ENCODE assay signal across 35 cellular contexts in genomic region chr2:24717263-24717951, GRCh38.
A peak's percentile ranks its signal among the peaks of the same experiment; 100 is the strongest.
DNase-seq lines count a peak whose midpoint lies in the region; ATAC-seq, FAIRE-seq and TF ChIP-seq lines count a peak whose summit lies in the region.
"Had no signal": no experiment of that assay in that cellular context is flagged by ENCODE, and none has a peak within 500 bp of the region (broad histone marks: within the 10 kb centered on the region; RNA-seq: fewer than 3 reads in every experiment).

No MANE protein-coding gene starts in this region.

- H3K27ac ChIP-seq in HepG2 (ENCODE audit: extremely low read length, insufficient read depth, low read length) (no peak overlapping the region), liver (ENCODE audit: low read depth in 1 of 2, low read length in 2 of 2) (no peak overlapping the region), right lobe of liver (peak overlapping the region in 1 of 3 donors; percentile 59)
- H3K27ac ChIP-seq: 22Rv1; A549; BLaER1; BLaER1 treated with 17β-estradiol and CSF1 and Interleukin-3, amounts not matched to agents 10 nM and 100 nM; C4-2B had no signal

- H3K9me3 ChIP-seq in HepG2 (ENCODE audit: low read length) (no peaks in the 10 kb centered on the region), liver (ENCODE audit: control insufficient read depth in 4 of 4, low read length in 3 of 4) (no peaks in the 10 kb centered on the region), right lobe of liver (no peaks in the 10 kb centered on the region)
- H3K9me3 ChIP-seq: A549, BE2C, BLaER1, Caco-2 had no signal

- TF ChIP-seq POLR2A in HepG2 (IDR thresholded peaks at IDR 0.05; ENCODE audit: insufficient read depth in 1 of 2, low read depth in 2 of 2, low read length in 2 of 2) (no peak), right lobe of liver (IDR thresholded peaks at IDR 0.05) (no peak)

- TF ChIP-seq CTCF in HepG2 (CRISPR knock-in tag; IDR thresholded peaks at IDR 0.05) (no peak), liver (IDR thresholded peaks at IDR 0.05; ENCODE audit: low read depth, low read length, missing input control) (no peak), right lobe of liver (IDR thresholded peaks at IDR 0.05) (no peak)

- DNase-seq in left lobe of liver (ENCODE audit: low spot score) (no peak), HepG2 (ENCODE audit: low spot score) (peak; percentile 20), right lobe of liver (no peak)
- DNase-seq in activated CD4-positive, alpha-beta T cell treated with anti-CD3 and anti-CD28 coated beads for 48 hours = no peak
- DNase-seq in stimulated activated CD8-positive, alpha-beta memory T cell treated with anti-CD3 and anti-CD28 coated beads, Interleukin-4, amount 100 ng/mL, for 48 hours = no peak
- DNase-seq: 8988T; ACHN; AML-193; BE2C; C1 segment of cervical spinal cord; Caco-2; Calu3; CD4-positive, alpha-beta memory T cell; CD4-positive, alpha-beta T cell; CD4-positive, CD25-positive, alpha-beta regulatory T cell; CD8-positive, alpha-beta memory T cell; CD8-positive, alpha-beta T cell; COR-L47; DMS 273 treated with DMSO at 0.1 percent for 48 hours; DMS153; DMS53; DMS79; DMS79 treated with DMSO at 0.1 percent for 48 hours; DND-41; EL had no signal

- H3K4me3 ChIP-seq in HepG2 (replicated peaks in 1 of 3; ENCODE audit: insufficient read depth in 1 of 3, low read depth in 2 of 3, low read length in 3 of 3) (no peak overlapping the region), liver (ENCODE audit: low read depth in 1 of 3, low read length in 3 of 3) (no peak overlapping the region), right lobe of liver (no peak overlapping the region)
- H3K4me3 ChIP-seq: A549; BLaER1; BLaER1 treated with 17β-estradiol and CSF1 and Interleukin-3, amounts not matched to agents 10 nM and 100 nM had no signal

- no peak overlapping the region for H2AFZ ChIP-seq in HepG2 (ENCODE audit: low read length)

- POLR2A ChIA-PET in HepG2 (lab: Yijun Ruan, JAX) = no interaction called here

- BruUV-seq in HepG2 (replicated peaks; lab: Mats Ljungman, UMichigan) = no TSS peak

- intact Hi-C loops in HepG2 (cut with micrococcal nuclease; ENCODE audit: unreplicated experiment) (no loop called here), right lobe of liver (cut with DNase I) (no loop called here)

- TF ChIP-seq EP300 in HepG2 (IDR thresholded peaks at IDR 0.05; ENCODE audit: low read depth in 2 of 2, low read length in 2 of 2) = no peak
- TF ChIP-seq EP300 in HepG2 (CRISPR knock-in tag; IDR thresholded peaks at IDR 0.05; ENCODE audit: borderline replicate concordance) = no peak

- H3K4me1 ChIP-seq in HepG2 (ENCODE audit: insufficient read depth, low read length) (peaks cover 12% of the 10 kb centered on the region), liver (ENCODE audit: control insufficient read depth in 4 of 4, insufficient read depth in 4 of 4, low read length in 3 of 4) (peaks cover 10 to 32% (median 14%) of the 10 kb centered on the region in 4 donors), right lobe of liver (peaks cover 0 to 45% (median 2%) of the 10 kb centered on the region in 4 donors)
- H3K4me1 ChIP-seq: BLaER1; BLaER1 treated with 17β-estradiol and CSF1 and Interleukin-3, amounts not matched to agents 10 nM and 100 nM had no signal

- H3K36me3 ChIP-seq in HepG2 (replicated peaks in 1 of 2; ENCODE audit: control insufficient read depth in 1 of 2, insufficient read depth in 2 of 2, low read length in 2 of 2) (no peaks in the 10 kb centered on the region), liver (ENCODE audit: control insufficient read depth in 4 of 4, insufficient read depth in 3 of 4, low read depth in 1 of 4, low read length in 3 of 4) (peaks cover 0 to 3% (median 2%) of the 10 kb centered on the region in 4 donors), right lobe of liver (no peaks in the 10 kb centered on the region)
- H3K36me3 ChIP-seq: BE2C had no signal

- in situ Hi-C loops in HepG2 (cut with HindIII; ENCODE audit: extremely low pct_ligation_motif_present, low pct_unique_long_range_greater_than_20kb) = no loop called here

- no peaks in the 10 kb centered on the region for H4K20me1 ChIP-seq in HepG2 (ENCODE audit: insufficient read depth, low read length)
- H4K20me1 ChIP-seq: BLaER1 had no signal

- peak; percentile 79 for ATAC-seq in left lobe of liver
- peak; percentile 75 for ATAC-seq in HepG2
- ATAC-seq in right lobe of liver = peak; percentile 78 to 87 (median 80)
- no peak for ATAC-seq in GM19467 (IDR thresholded peaks at IDR 0.05; ENCODE audit: unreplicated experiment)
- ATAC-seq in GM21515 (IDR thresholded peaks at IDR 0.05; ENCODE audit: unreplicated experiment) = no peak
- ATAC-seq: A549; CD8-positive, alpha-beta T cell had no signal

- CTCF ChIA-PET in HepG2 (lab: Yijun Ruan, JAX; ENCODE audit: low intra/inter-chr PET ratio, low total read pairs) = no interaction called here

- no peak for TF ChIP-seq RAD21 in HepG2 (CRISPR knock-in tag; IDR thresholded peaks at IDR 0.05)
- TF ChIP-seq RAD21 in liver (IDR thresholded peaks at IDR 0.05) = no peak

- H3K4me2 ChIP-seq in HepG2 (ENCODE audit: low read depth, low read length) = no peak overlapping the region
- H3K4me2 ChIP-seq: A549; BLaER1; BLaER1 treated with 17β-estradiol and CSF1 and Interleukin-3, amounts not matched to agents 10 nM and 100 nM had no signal

- no peak for FAIRE-seq in HepG2 (lab: Jason Lieb, UNC)
- FAIRE-seq: A204.1, D721Med had no signal

- H3K79me2 ChIP-seq in HepG2 (ENCODE audit: insufficient read depth, low read length) = no peaks in the 10 kb centered on the region

- no peaks in the 10 kb centered on the region for H3K27me3 ChIP-seq in HepG2 (ENCODE audit: control insufficient read depth in 1 of 2, insufficient read depth in 2 of 2, low read length in 2 of 2)
- no peaks in the 10 kb centered on the region for H3K27me3 ChIP-seq in liver (ENCODE audit: control insufficient read depth in 4 of 4, insufficient read depth in 4 of 4, low read length in 3 of 4)
- H3K27me3 ChIP-seq in right lobe of liver = no peaks in the 10 kb centered on the region
- H3K27me3 ChIP-seq: BE2C; BLaER1; BLaER1 treated with 17β-estradiol and CSF1 and Interleukin-3, amounts not matched to agents 10 nM and 100 nM had no signal

- H3K9ac ChIP-seq in HepG2 (ENCODE audit: insufficient read depth, low read depth, low read length) (no peak overlapping the region), liver (ENCODE audit: low read depth in 1 of 2, low read length in 2 of 2) (no peak overlapping the region)
- H3K9ac ChIP-seq: BLaER1; BLaER1 treated with 17β-estradiol and CSF1 and Interleukin-3, amounts not matched to agents 10 nM and 100 nM had no signal

- WGBS in HepG2 (ENCODE audit: low lambda C conversion rate) = 92% methylated on average over 2 of the region's 2 CpGs
- WGBS in liver = 75% methylated on average over 2 of the region's 2 CpGs
- WGBS in right lobe of liver (ENCODE audit: insufficient coverage, low coverage, low lambda C conversion rate, missing lambda C conversion rate) = 60% methylated on average over 2 of the region's 2 CpGs

TF ChIP-seq in HepG2, 621 proteins besides CTCF, POLR2A, EP300 and RAD21 (continues in another document):
- no peak for TF ChIP-seq SRY (CRISPR knock-in tag; IDR thresholded peaks at IDR 0.05)
- no peak for TF ChIP-seq DMAP1 (CRISPR knock-in tag; IDR thresholded peaks at IDR 0.05)
- no peak for TF ChIP-seq DZIP1 (CRISPR knock-in tag; IDR thresholded peaks at IDR 0.05)
- no peak for TF ChIP-seq CENPX (CRISPR knock-in tag; IDR thresholded peaks at IDR 0.05)
- TF ChIP-seq FOXA3 (CRISPR knock-in tag; IDR thresholded peaks at IDR 0.05) = peak; percentile 61
- TF ChIP-seq IRF2 (CRISPR knock-in tag; IDR thresholded peaks at IDR 0.05) = no peak

TF ChIP-seq in liver, 16 proteins besides CTCF, POLR2A, EP300 and RAD21 (continues in another document):
- TF ChIP-seq FOXA1 (IDR thresholded peaks at IDR 0.05) = peak; percentile 64
- TF ChIP-seq REST (IDR thresholded peaks at IDR 0.05) = peak; percentile 38
- TF ChIP-seq ZBTB33 (IDR thresholded peaks at IDR 0.05) = no peak
- peak; percentile 91 for TF ChIP-seq FOXA2 (IDR thresholded peaks at IDR 0.05)
- peak in 1 of 2 donors; percentile 22 for TF ChIP-seq JUND (IDR thresholded peaks at IDR 0.05)
- TF ChIP-seq RXRA (IDR thresholded peaks at IDR 0.05) = peak; percentile 38 to 57
- peak; percentile 77 to 79 for TF ChIP-seq HNF4A (conservative IDR thresholded peaks at IDR 0.05)

Comparison
In these comparisons a context has a peak if more than half of its experiments do, and no peak if none do; other contexts are left out.
1. ATAC-seq: peak in left lobe of liver (single experiment), HepG2 (single experiment) and right lobe of liver (4 of 4); none in GM19467 (single experiment) and GM21515 (single experiment).